ENCODE assay signal across 27 cellular contexts in genomic region chr1:87914396-87914795, GRCh38.
"Had no signal": no experiment of that assay in that cellular context is flagged by ENCODE, and none has a peak within 500 bp of the region (broad histone marks: within the 10 kb centered on the region; RNA-seq: fewer than 3 reads in every experiment).

No MANE protein-coding gene starts in this region.

- ATAC-seq: activated CD4-positive, CD25-positive, alpha-beta regulatory T cell treated with anti-CD3 and anti-CD28 coated beads, Interleukin-2, amount 50 U/mL, for 24 hours; activated CD8-positive, alpha-beta T cell treated with anti-CD3 and anti-CD28 coated beads for 36 hours; activated T-cell treated with anti-CD3 and anti-CD28 coated beads, Interleukin-2, amount 50 U/mL, for 72 hours; body of pancreas; Panc1; Right ventricle myocardium inferior had no signal

- H3K9ac ChIP-seq: SK-N-SH had no signal

- H3K4me2 ChIP-seq: SK-N-SH had no signal

- H3K4me3 ChIP-seq: body of pancreas, cardiac muscle cell had no signal

- H3K36me3 ChIP-seq: cardiac muscle cell had no signal

- DNase-seq: activated CD4-positive, alpha-beta T cell treated with anti-CD3 and anti-CD28 coated beads for 4 hours; activated CD8-positive, alpha-beta memory T cell treated with anti-CD3 and anti-CD28 coated beads, Interleukin-2, amount 50 U/mL, for 4 hours; activated CD8-positive, alpha-beta T cell treated with anti-CD3 and anti-CD28 coated beads for 36 hours; activated gamma-delta T cell treated with Interleukin-2 at 50 U/mL for 16 hours; activated naive CD4-positive, alpha-beta T cell treated with anti-CD3 and anti-CD28 coated beads, Interleukin-2, amount 10 ng/mL, durations not matched to agents 7 days and 5 days; activated naive CD8-positive, alpha-beta T cell treated with anti-CD3 and anti-CD28 coated beads for 36 hours; activated T-cell treated with anti-CD3 and anti-CD28 coated beads, Interleukin-2, amount 50 U/mL, for 72 hours; body of pancreas; KG1; MV-4-11; NCI-H1092 treated with DMSO at 0.1 percent for 48 hours; NCI-H1417 treated with DMSO at 0.1 percent for 48 hours; NCI-H1694; NCI-H2029; NCI-H2107; NCI-H2171 treated with DMSO at 0.1 percent for 48 hours; NCI-H226; NCI-H526 treated with DMSO at 0.1 percent for 48 hours; NCI-H82; RPMI8226; SK-N-SH had no signal

- H3K27me3 ChIP-seq: body of pancreas, cardiac muscle cell had no signal

- H3K4me1 ChIP-seq: body of pancreas had no signal

- H3K27ac ChIP-seq: body of pancreas, cardiac muscle cell had no signal

- H3K4me3 Mint-ChIP-seq: activated CD8-positive, alpha-beta T cell treated with anti-CD3 and anti-CD28 coated beads for 36 hours; activated naive CD4-positive, alpha-beta T cell treated with anti-CD3 and anti-CD28 coated beads, Interleukin-2, amount 10 ng/mL, durations not matched to agents 7 days and 5 days; activated naive CD8-positive, alpha-beta T cell treated with anti-CD3 and anti-CD28 coated beads for 36 hours; activated T-cell treated with anti-CD3 and anti-CD28 coated beads, Interleukin-2, amount 50 U/mL, for 72 hours; T-helper 1 cell treated with Interleukin-12 subunit alpha and Interleukin-12 subunit beta and Interleukin-4 antibody, amounts not matched to agents 30 μg/mL and 1 μg/mL, for 36 hours had no signal

- H3K27ac Mint-ChIP-seq: activated CD8-positive, alpha-beta T cell treated with anti-CD3 and anti-CD28 coated beads for 36 hours; activated naive CD4-positive, alpha-beta T cell treated with anti-CD3 and anti-CD28 coated beads, Interleukin-2, amount 10 ng/mL, durations not matched to agents 7 days and 5 days; activated naive CD8-positive, alpha-beta T cell treated with anti-CD3 and anti-CD28 coated beads for 36 hours; activated T-cell treated with anti-CD3 and anti-CD28 coated beads, Interleukin-2, amount 50 U/mL, for 72 hours; activated T-helper 2 cell treated with anti-CD3 and anti-CD28 coated beads, Interferon-gamma antibody, Interleukin-2, Interleukin-4, amounts not matched to agents 10 μg/mL and 5 μg/mL and 100 μg/mL, durations not matched to agents 14 hours and 24 hours and 36 hours; T-helper 1 cell treated with Interleukin-12 subunit alpha and Interleukin-12 subunit beta and Interleukin-4 antibody, amounts not matched to agents 30 μg/mL and 1 μg/mL, for 36 hours had no signal

- H3K27me3 Mint-ChIP-seq: activated naive CD4-positive, alpha-beta T cell treated with anti-CD3 and anti-CD28 coated beads, Interleukin-2, amount 10 ng/mL, durations not matched to agents 7 days and 5 days had no signal

- H3K36me3 Mint-ChIP-seq: activated naive CD4-positive, alpha-beta T cell treated with anti-CD3 and anti-CD28 coated beads, Interleukin-2, amount 10 ng/mL, durations not matched to agents 7 days and 5 days; activated naive CD8-positive, alpha-beta T cell treated with anti-CD3 and anti-CD28 coated beads for 36 hours had no signal

- H3K4me1 Mint-ChIP-seq: activated naive CD4-positive, alpha-beta T cell treated with anti-CD3 and anti-CD28 coated beads, Interleukin-2, amount 10 ng/mL, durations not matched to agents 7 days and 5 days; activated naive CD8-positive, alpha-beta T cell treated with anti-CD3 and anti-CD28 coated beads for 36 hours had no signal

- H3K9me3 ChIP-seq: body of pancreas had no signal
